Comparison of ENCODE assay signal across 8 cellular contexts in genomic region chr12:12010277-12011031, GRCh38.
DNase-seq lines count a peak whose midpoint lies in the region; ATAC-seq, FAIRE-seq and TF ChIP-seq lines count a peak whose summit lies in the region.

No MANE protein-coding gene starts in this region.

- CTCF ChIA-PET in BJ (lab: Yijun Ruan, JAX) (interaction anchor here (1.0 to 1.5 kb wide), 5 partner anchors 10 to 388 kb away, joined by 3 to 5 read pairs (median 4); no protein-coding TSS in a partner anchor), endothelial cell of umbilical vein (lab: Charles Lee) (interaction anchor here (2.1 kb wide), 1 partner anchor 23 kb away, joined by 5 read pairs; no protein-coding TSS in a partner anchor)

- TF ChIP-seq POLR2A in endothelial cell of umbilical vein (IDR thresholded peaks at IDR 0.05; ENCODE audit: low read depth, low read length) (no peak), tibial nerve (IDR thresholded peaks at IDR 0.05) (no peak)

- no peaks in the 10 kb centered on the region for H3K9me1 ChIP-seq in endothelial cell of umbilical vein (replicated peaks; ENCODE audit: control insufficient read depth, extremely low read depth, insufficient read depth, low read length)

- peaks cover 2% of the 10 kb centered on the region for H3K27me3 Mint-ChIP-seq in activated CD4-positive, alpha-beta T cell treated with anti-CD3 and anti-CD28 coated beads, Interleukin-2, amount 10 ng/mL, durations not matched to agents 24 days and 14 days
- H3K27me3 Mint-ChIP-seq in natural killer cell (ENCODE audit: low read depth in 2 of 2), result peaks cover 56 to 81% of the 10 kb centered on the region in 2 donors

- H3K9me3 ChIP-seq in HUES48 (ENCODE audit: control insufficient read depth, insufficient read depth, low read length) (no peaks in the 10 kb centered on the region), endothelial cell of umbilical vein (replicated peaks; ENCODE audit: control insufficient read depth, insufficient read depth, low read length) (no peaks in the 10 kb centered on the region), tibial nerve (no peaks in the 10 kb centered on the region)

- H3K27me3 ChIP-seq in BJ (ENCODE audit: control insufficient read depth, insufficient read depth, low read length) (peaks cover 2% of the 10 kb centered on the region; the same call in 1 of the 2 replicates), HUES48 (ENCODE audit: control insufficient read depth, insufficient read depth, low read length) (no peaks in the 10 kb centered on the region), endothelial cell of umbilical vein (ENCODE audit: control insufficient read depth in 2 of 2, insufficient read depth in 2 of 2, low read length in 2 of 2) (no peaks in the 10 kb centered on the region), tibial nerve (no peaks in the 10 kb centered on the region)

- peaks cover 7% of the 10 kb centered on the region for H3K9me3 Mint-ChIP-seq in activated CD4-positive, alpha-beta T cell treated with anti-CD3 and anti-CD28 coated beads, Interleukin-2, amount 10 ng/mL, durations not matched to agents 24 days and 14 days
- H3K9me3 Mint-ChIP-seq in natural killer cell, result no peaks in the 10 kb centered on the region

- H3K9ac ChIP-seq in HUES48 (ENCODE audit: low read depth, low read length) (no peak overlapping the region), endothelial cell of umbilical vein (replicated peaks; ENCODE audit: extremely low read depth, insufficient read depth, low read length) (no peak overlapping the region)

- H3K4me3 ChIP-seq in BJ (ENCODE audit: low read depth, low read length) (no peak overlapping the region), HUES48 (ENCODE audit: low read depth, low read length) (no peak overlapping the region), endothelial cell of umbilical vein (replicated peaks in 1 of 3; ENCODE audit: insufficient read depth in 1 of 3, low read depth in 1 of 3, low read length in 3 of 3) (no peak overlapping the region), tibial nerve (peak overlapping the region in 3 of 4 donors; percentile 27 to 36 (median 28))

- DNase-seq in BJ (ENCODE audit: low read depth) (no peak), endothelial cell of umbilical vein (ENCODE audit: low read depth, low spot score) (no peak), natural killer cell (peak; percentile 49), tibial nerve (ENCODE audit: low spot score in 2 of 2) (peak in 1 of 2 donors; percentile 40), cerebellar cortex (ENCODE audit: low spot score) (no peak)
- peak; percentile 92 for DNase-seq in activated CD4-positive, alpha-beta T cell treated with anti-CD3 and anti-CD28 coated beads, Interleukin-2, amount 10 ng/mL, durations not matched to agents 24 days and 14 days

- peak; percentile 33 for FAIRE-seq in endothelial cell of umbilical vein (lab: Jason Lieb, UNC)

- POLR2A ChIA-PET in BJ (lab: Charles Lee) (no interaction called here), endothelial cell of umbilical vein (lab: Charles Lee) (no interaction called here)

- peak overlapping the region; percentile 97 for H3K27ac Mint-ChIP-seq in activated CD4-positive, alpha-beta T cell treated with anti-CD3 and anti-CD28 coated beads, Interleukin-2, amount 10 ng/mL, durations not matched to agents 24 days and 14 days
- H3K27ac Mint-ChIP-seq in natural killer cell, result peak overlapping the region; percentile 46 to 82

- TF ChIP-seq CTCF in BJ (IDR thresholded peaks at IDR 0.05; ENCODE audit: insufficient read depth, low read depth, low read length) (0 out of 2 replicates have a peak, but pooled peaks have one; percentile 4), endothelial cell of umbilical vein (IDR thresholded peaks at IDR 0.05; ENCODE audit: extremely low read depth in 1 of 2, insufficient read depth in 1 of 2, low read depth in 1 of 2, low read length in 2 of 2) (no peak), natural killer cell (IDR thresholded peaks at IDR 0.05) (no peak), tibial nerve (IDR thresholded peaks at IDR 0.05) (no peak)

- H3K79me2 ChIP-seq in endothelial cell of umbilical vein (ENCODE audit: control insufficient read depth, insufficient read depth, low read length), result no peaks in the 10 kb centered on the region

- 21 to 26% methylated on average over 14 to 18 of the region's 18 CpGs for WGBS in tibial nerve, 2 donors

- H3K36me3 ChIP-seq in BJ (ENCODE audit: control insufficient read depth, insufficient read depth, low read length) (no peaks in the 10 kb centered on the region), HUES48 (ENCODE audit: control insufficient read depth, insufficient read depth, low read length) (no peaks in the 10 kb centered on the region), endothelial cell of umbilical vein (ENCODE audit: control insufficient read depth in 2 of 2, extremely low read depth in 1 of 2, insufficient read depth in 2 of 2, low read length in 2 of 2) (no peaks in the 10 kb centered on the region), tibial nerve (no peaks in the 10 kb centered on the region)

- H3K4me1 ChIP-seq in HUES48 (ENCODE audit: control insufficient read depth, insufficient read depth, low read length) (peaks cover 31% of the 10 kb centered on the region), endothelial cell of umbilical vein (ENCODE audit: control insufficient read depth, extremely low read depth, insufficient read depth, low read length) (no peaks in the 10 kb centered on the region), tibial nerve (peaks cover 0 to 31% (median 15%) of the 10 kb centered on the region in 4 donors)

- H4K20me1 ChIP-seq in endothelial cell of umbilical vein (replicated peaks; ENCODE audit: control insufficient read depth, extremely low read depth, insufficient read depth, low read length), result no peaks in the 10 kb centered on the region

- H2AFZ ChIP-seq in endothelial cell of umbilical vein (ENCODE audit: low read depth, low read length), result no peak overlapping the region

- ATAC-seq in GM19452 (IDR thresholded peaks at IDR 0.05; ENCODE audit: unreplicated experiment) (peak; percentile 62), natural killer cell (peak; percentile 69 to 84 (median 77))

- peaks cover 15% of the 10 kb centered on the region for H3K36me3 Mint-ChIP-seq in activated CD4-positive, alpha-beta T cell treated with anti-CD3 and anti-CD28 coated beads, Interleukin-2, amount 10 ng/mL, durations not matched to agents 24 days and 14 days (ENCODE audit: low read depth)
- H3K36me3 Mint-ChIP-seq in natural killer cell, result no peaks in the 10 kb centered on the region

- H3K4me1 Mint-ChIP-seq in activated CD4-positive, alpha-beta T cell treated with anti-CD3 and anti-CD28 coated beads, Interleukin-2, amount 10 ng/mL, durations not matched to agents 24 days and 14 days, result peaks cover 83% of the 10 kb centered on the region
- peaks cover 36 to 53% of the 10 kb centered on the region in 2 donors for H3K4me1 Mint-ChIP-seq in natural killer cell

- H3K4me3 Mint-ChIP-seq in activated CD4-positive, alpha-beta T cell treated with anti-CD3 and anti-CD28 coated beads, Interleukin-2, amount 10 ng/mL, durations not matched to agents 24 days and 14 days, result peak overlapping the region; percentile 81
- peak overlapping the region; percentile 88 for H3K4me3 Mint-ChIP-seq in natural killer cell

- no peak overlapping the region for H3K4me2 ChIP-seq in endothelial cell of umbilical vein (ENCODE audit: insufficient read depth, low read length)

- peak in 1 of 2 donors; percentile 55 for TF ChIP-seq EP300 in tibial nerve (IDR thresholded peaks at IDR 0.05)

- intact Hi-C loops in activated CD4-positive, alpha-beta T cell treated with anti-CD3 and anti-CD28 coated beads, Interleukin-2, amount 10 ng/mL, durations not matched to agents 24 days and 14 days (cut with micrococcal nuclease), result loop anchor here (1.0 to 2.0 kb wide), 7 partner anchors 15 to 706 kb away; partner anchors contain the start of genes CDKN1B and ETV6
- intact Hi-C loops in endothelial cell of umbilical vein (cut with micrococcal nuclease) (no loop called here), natural killer cell (cut with micrococcal nuclease) (loop anchor here (1.0 to 2.0 kb wide), 2 partner anchors 29 to 360 kb away; no protein-coding TSS in a partner anchor)

- peak overlapping the region; percentile 91 for H3K27ac ChIP-seq in HUES48 (ENCODE audit: low read depth, low read length)
- H3K27ac ChIP-seq in endothelial cell of umbilical vein (ENCODE audit: insufficient read depth, low read depth, low read length), result no peak overlapping the region
- peak overlapping the region in 3 of 4 donors; percentile 26 to 66 (median 47) for H3K27ac ChIP-seq in tibial nerve

- dilution Hi-C loops in endothelial cell of umbilical vein (cut with MboI; ENCODE audit: extremely low pct_ligation_motif_present, low sequenced_read_pairs), result no loop called here

- no TSS peak for BruUV-seq in endothelial cell of umbilical vein (replicated peaks; lab: Mats Ljungman, UMichigan)

TF ChIP-seq in endothelial cell of umbilical vein, 7 proteins besides CTCF, POLR2A, EP300 and RAD21:
- no peak for TF ChIP-seq EZH2 (IDR thresholded peaks at IDR 0.05; ENCODE audit: borderline replicate concordance, low read depth, low read length, severe bottlenecking)
- no peak for TF ChIP-seq MAX (IDR thresholded peaks at IDR 0.05; ENCODE audit: insufficient read depth, insufficient read length)
- TF ChIP-seq JUN (IDR thresholded peaks at IDR 0.05; ENCODE audit: borderline replicate concordance, insufficient read depth, insufficient read length, low read depth), result no peak
- TF ChIP-seq MYC (IDR thresholded peaks at IDR 0.05; ENCODE audit: low read depth, low read length), result no peak
- no peak for TF ChIP-seq GATA2 (IDR thresholded peaks at IDR 0.05; ENCODE audit: insufficient read depth, insufficient read length, low read depth, low read length)
- TF ChIP-seq POLR2AphosphoS5 (IDR thresholded peaks at IDR 0.05; ENCODE audit: insufficient read depth, low read depth, low read length), result no peak
- no peak for TF ChIP-seq FOS (IDR thresholded peaks at IDR 0.05; ENCODE audit: borderline replicate concordance, insufficient read depth, low read length)

Comparison
In these comparisons a context has a peak if more than half of its experiments do, and no peak if none do; other contexts are left out.
1. DNase-seq: peak in activated CD4-positive, alpha-beta T cell treated with anti-CD3 and anti-CD28 coated beads, Interleukin-2, amount 10 ng/mL, durations not matched to agents 24 days and 14 days (single experiment) and natural killer cell (single experiment); none in BJ (single experiment), endothelial cell of umbilical vein (single experiment) and cerebellar cortex (single experiment).
2. H3K4me3 ChIP-seq: peak in tibial nerve (3 of 4); none in BJ (single experiment), HUES48 (single experiment) and endothelial cell of umbilical vein (0 of 3).